Comparison of ENCODE assay signal across 8 cellular contexts in the genomic region with DNA sequence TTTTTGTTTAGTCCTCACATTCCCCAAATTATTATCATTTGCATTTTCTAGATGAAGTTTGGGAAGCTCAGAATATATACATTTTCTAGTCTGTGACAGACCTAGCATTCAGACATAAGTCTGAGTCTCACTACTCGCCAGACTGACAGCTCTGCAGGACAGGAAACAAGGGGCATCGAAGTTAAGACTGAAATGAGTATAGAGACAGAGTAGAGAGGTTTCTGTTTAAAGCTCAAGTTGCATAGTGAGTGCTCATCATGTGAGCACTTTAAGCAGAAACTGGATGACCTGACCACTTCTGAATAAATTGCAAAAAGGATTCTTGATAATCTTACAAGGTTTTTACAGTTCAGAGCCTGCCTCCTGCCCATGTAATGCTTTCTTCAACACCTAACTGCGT. TPM values are rescaled to one million over a fixed set of nuclear protein-coding genes. Genes with fewer than 3 reads are reported as not detected.
DNase-seq lines count a peak whose midpoint lies in the region; ATAC-seq lines count a peak whose summit lies in the region.

No MANE protein-coding gene starts in this region.

- no peaks in the 10 kb centered on the region for H3K9me3 Mint-ChIP-seq in activated CD4-positive, alpha-beta memory T cell treated with anti-CD3 and anti-CD28 coated beads, Interleukin-2, amount 10 ng/mL, durations not matched to agents 7 days and 5 days

- H3K4me1 Mint-ChIP-seq in activated CD4-positive, alpha-beta memory T cell treated with anti-CD3 and anti-CD28 coated beads, Interleukin-2, amount 10 ng/mL, durations not matched to agents 7 days and 5 days = peaks cover 43% of the 10 kb centered on the region

- POLR2A ChIA-PET in activated CD4-positive, alpha-beta memory T cell treated with anti-CD3 and anti-CD28 coated beads, Interleukin-2, amount 10 ng/mL, durations not matched to agents 7 days and 5 days (lab: Charles Lee) = interaction anchor here (0.7 to 5.7 kb wide), 7 partner anchors 11 to 1164 kb away, joined by 3 to 66 read pairs (median 13); a partner anchor contains a TSS

- H3K4me3 Mint-ChIP-seq in activated CD4-positive, alpha-beta memory T cell treated with anti-CD3 and anti-CD28 coated beads, Interleukin-2, amount 10 ng/mL, durations not matched to agents 7 days and 5 days = peak overlapping the region; percentile 100

- peak overlapping the region; percentile 98 for H3K27ac Mint-ChIP-seq in activated CD4-positive, alpha-beta memory T cell treated with anti-CD3 and anti-CD28 coated beads, Interleukin-2, amount 10 ng/mL, durations not matched to agents 7 days and 5 days

- H3K27me3 ChIP-seq in BLaER1 treated with 17β-estradiol and CSF1 and Interleukin-3, amounts not matched to agents 10 nM and 100 nM = no peaks in the 10 kb centered on the region
- no peaks in the 10 kb centered on the region for H3K27me3 ChIP-seq in stomach smooth muscle (ENCODE audit: control insufficient read depth in 1 of 2, insufficient read depth in 2 of 2, low read length in 2 of 2)

- peaks cover 0 to 12% (median 0%) of the 10 kb centered on the region in 11 experiments; a peak in 2 of 22 replicates for H3K36me3 ChIP-seq in BLaER1 treated with 17β-estradiol and CSF1 and Interleukin-3, amounts not matched to agents 10 nM and 100 nM
- H3K36me3 ChIP-seq in stomach smooth muscle (ENCODE audit: control insufficient read depth in 2 of 2, insufficient read depth in 2 of 2, low read length in 2 of 2) = no peaks in the 10 kb centered on the region

- H3K27me3 Mint-ChIP-seq in activated CD4-positive, alpha-beta memory T cell treated with anti-CD3 and anti-CD28 coated beads, Interleukin-2, amount 10 ng/mL, durations not matched to agents 7 days and 5 days = no peaks in the 10 kb centered on the region

- peak; percentile 39 for ATAC-seq in GM19023 (IDR thresholded peaks at IDR 0.05; ENCODE audit: unreplicated experiment)
- ATAC-seq in HG03378 (IDR thresholded peaks at IDR 0.05; ENCODE audit: unreplicated experiment) = peak; percentile 57

- H4K20me1 ChIP-seq in BLaER1 treated with 17β-estradiol and CSF1 and Interleukin-3, amounts not matched to agents 10 nM and 100 nM = peaks cover 19 to 73% (median 54%) of the 10 kb centered on the region in 11 experiments; a peak in 18 of 22 replicates

- H3K9me3 ChIP-seq in BLaER1 treated with 17β-estradiol and CSF1 and Interleukin-3, amounts not matched to agents 10 nM and 100 nM (replicated peaks in 1 of 11) = no peaks in the 10 kb centered on the region
- H3K9me3 ChIP-seq in iPS-18c (ENCODE audit: control insufficient read depth, insufficient read depth, low read length) = no peaks in the 10 kb centered on the region
- H3K9me3 ChIP-seq in stomach smooth muscle (ENCODE audit: control insufficient read depth in 2 of 2, low read length in 2 of 2) = no peaks in the 10 kb centered on the region

- peaks cover 31 to 49% (median 41%) of the 10 kb centered on the region in 10 experiments for H3K4me1 ChIP-seq in BLaER1 treated with 17β-estradiol and CSF1 and Interleukin-3, amounts not matched to agents 10 nM and 100 nM
- peaks cover 8% of the 10 kb centered on the region for H3K4me1 ChIP-seq in stomach smooth muscle (ENCODE audit: control insufficient read depth, insufficient read depth, low read length)

- peaks cover 9% of the 10 kb centered on the region for H3K36me3 Mint-ChIP-seq in activated CD4-positive, alpha-beta memory T cell treated with anti-CD3 and anti-CD28 coated beads, Interleukin-2, amount 10 ng/mL, durations not matched to agents 7 days and 5 days (ENCODE audit: low read depth)

- DNase-seq in activated CD4-positive, alpha-beta memory T cell treated with anti-CD3 and anti-CD28 coated beads, Interleukin-2, amount 10 ng/mL, durations not matched to agents 7 days and 5 days = peak; percentile 28
- no peak for DNase-seq in iPS-NIHi7 (ENCODE audit: extremely low spot score)
- DNase-seq in stimulated activated CD4-positive, alpha-beta T cell treated with anti-CD3 and anti-CD28 coated beads, Interleukin-2, amount 100 ng/mL, for 48 hours = no peak

- CTCF ChIA-PET in activated CD4-positive, alpha-beta memory T cell treated with anti-CD3 and anti-CD28 coated beads, Interleukin-2, amount 10 ng/mL, durations not matched to agents 7 days and 5 days (lab: Charles Lee) = interaction anchor here (0.7 to 1.8 kb wide), 7 partner anchors 17 to 884 kb away, joined by 3 to 6 read pairs (median 4); a partner anchor contains a TSS

- peak overlapping the region; percentile 72 to 97 (median 92) for H3K4me3 ChIP-seq in BLaER1 treated with 17β-estradiol and CSF1 and Interleukin-3, amounts not matched to agents 10 nM and 100 nM
- H3K4me3 ChIP-seq in iPS-18c (ENCODE audit: insufficient read depth, low read depth, low read length) = peak overlapping the region; percentile 96
- H3K4me3 ChIP-seq in stomach smooth muscle (ENCODE audit: low read length in 2 of 2) = peak overlapping the region; percentile 96 to 99

- H3K9ac ChIP-seq in BLaER1 treated with 17β-estradiol and CSF1 and Interleukin-3, amounts not matched to agents 10 nM and 100 nM = peak overlapping the region; percentile 90 to 98 (median 95)
- peak overlapping the region; percentile 91 to 96 for H3K9ac ChIP-seq in stomach smooth muscle (ENCODE audit: low read length in 2 of 2)

- peak overlapping the region; percentile 77 to 94 (median 84) for H3K4me2 ChIP-seq in BLaER1 treated with 17β-estradiol and CSF1 and Interleukin-3, amounts not matched to agents 10 nM and 100 nM

- peak overlapping the region in 7 of 11 experiments; percentile 94 to 99 (median 97); a peak in 11 of 22 replicates for H3K27ac ChIP-seq in BLaER1 treated with 17β-estradiol and CSF1 and Interleukin-3, amounts not matched to agents 10 nM and 100 nM
- H3K27ac ChIP-seq in stomach smooth muscle (ENCODE audit: low read length) = no peak overlapping the region

RNA-seq across cellular contexts. Expression of a gene that starts 1.1 kb away (rescaled TPM):
- total RNA-seq in activated CD4-positive, alpha-beta memory T cell treated with anti-CD3 and anti-CD28 coated beads, Interleukin-2, amount 10 ng/mL, durations not matched to agents 7 days and 5 days = 10 to 100 TPM; 71.4 to 72.6 TPM

RNA-seq across cellular contexts. Expression of a gene that starts 1.4 kb away (rescaled TPM):
- total RNA-seq in activated CD4-positive, alpha-beta memory T cell treated with anti-CD3 and anti-CD28 coated beads, Interleukin-2, amount 10 ng/mL, durations not matched to agents 7 days and 5 days = 100 to 1,000 TPM; 108 to 110 TPM
